Comparison of ENCODE assay signal across 8 cellular contexts in the genomic region with DNA sequence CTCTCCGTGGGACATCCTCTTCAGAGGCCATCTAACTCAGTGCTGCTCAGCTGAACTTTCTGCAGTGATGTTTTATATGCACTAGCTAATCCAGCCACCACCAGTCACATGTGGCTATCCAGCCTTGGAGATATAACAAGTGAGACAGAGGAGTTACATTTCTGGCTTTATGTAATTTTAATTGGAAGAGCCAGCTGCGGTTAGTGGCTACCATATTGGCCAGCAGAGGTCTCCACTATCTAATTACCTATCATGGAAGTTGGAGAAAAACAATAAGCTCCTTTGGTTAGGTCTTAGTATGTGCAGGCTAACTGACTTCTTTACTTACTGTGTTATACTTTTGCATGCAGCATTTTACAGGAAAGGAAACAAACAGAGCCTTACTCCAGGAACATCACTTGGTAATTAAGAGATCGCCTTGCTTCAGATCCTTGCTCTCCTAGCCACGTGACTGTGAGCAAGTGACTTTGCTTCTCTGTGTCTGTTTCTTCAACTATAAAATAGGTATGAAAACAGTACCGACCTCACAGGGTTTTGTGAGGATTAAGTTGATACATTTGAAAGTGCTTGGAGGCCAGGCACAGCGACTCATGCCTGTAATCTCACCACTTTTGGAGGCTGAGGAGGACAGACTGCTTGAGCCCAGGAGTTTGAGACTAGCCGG. TPM values are rescaled to one million over a fixed set of nuclear protein-coding genes. Genes with fewer than 3 reads are reported as not detected.
A peak's percentile ranks its signal among the peaks of the same experiment; 100 is the strongest.
DNase-seq lines count a peak whose midpoint lies in the region; ATAC-seq and TF ChIP-seq lines count a peak whose summit lies in the region.

No MANE protein-coding gene starts in this region.

- BruUV-seq in A673 (replicated peaks; lab: Mats Ljungman, UMichigan) = no TSS peak

- H3K9me3 ChIP-seq in A673 (ENCODE audit: low read depth, low read length, poor library complexity, severe bottlenecking) (no peaks in the 10 kb centered on the region), vagina (no peaks in the 10 kb centered on the region)

- H3K4me3 ChIP-seq in A673 (ENCODE audit: low read depth, low read length, poor library complexity, severe bottlenecking) = no peak overlapping the region
- no peak overlapping the region for H3K4me3 ChIP-seq in astrocyte of the spinal cord (ENCODE audit: low read depth, low read length)
- no peak overlapping the region for H3K4me3 ChIP-seq in vagina

- H3K4me1 ChIP-seq in A673 (ENCODE audit: insufficient read depth, low read length, poor library complexity, severe bottlenecking) (peaks cover 7% of the 10 kb centered on the region), vagina (peaks cover 21% of the 10 kb centered on the region)

- H3K27ac ChIP-seq in A673 (ENCODE audit: low read depth, low read length, poor library complexity, severe bottlenecking) = no peak overlapping the region
- H3K27ac ChIP-seq in vagina = peak overlapping the region; percentile 84

- intact Hi-C loops in A673 (cut with micrococcal nuclease; ENCODE audit: unreplicated experiment) = loop anchor here (1.0 kb wide), 1 partner anchor 73 kb away; no protein-coding TSS in a partner anchor
- intact Hi-C loops in vagina (cut with DNase I) = no loop called here

- POLR2A ChIA-PET in A673 (lab: Charles Lee; ENCODE audit: low non-redundant PET) = no interaction called here

- DNase-seq in A673 (ENCODE audit: low spot score) (peak; percentile 60), GF-D8 (lab: John Stamatoyannopoulos, UW) (peak; percentile 3), NCI-H2029 (lab: John Stamatoyannopoulos, UW) (peak; percentile 61), astrocyte of the spinal cord (ENCODE audit: low read depth, low spot score) (peak; percentile 25), kidney tubule cell (ENCODE audit: low spot score) (peak; percentile 50), vagina (ENCODE audit: extremely low spot score in 2 of 2) (no peak)

- H3K27me3 ChIP-seq in A673 (replicated peaks; ENCODE audit: insufficient read depth, low read depth, low read length, poor library complexity) = peaks cover 87% of the 10 kb centered on the region
- H3K27me3 ChIP-seq in vagina = no peaks in the 10 kb centered on the region

- TF ChIP-seq CTCF in A673 (conservative IDR thresholded peaks at IDR 0.05; ENCODE audit: low read depth, low read length) (peak; percentile 70), astrocyte of the spinal cord (IDR thresholded peaks at IDR 0.05; ENCODE audit: low read depth, low read length) (peak; percentile 61), vagina (IDR thresholded peaks at IDR 0.05) (peak in 1 of 3 experiments; percentile 53)

- in situ Hi-C loops in astrocyte of the spinal cord (cut with HindIII; ENCODE audit: low sequenced_read_pairs) = no loop called here

- no peak for ATAC-seq in HG02840 (IDR thresholded peaks at IDR 0.05; ENCODE audit: low FRiP score, unreplicated experiment)
- ATAC-seq in GM18502 (IDR thresholded peaks at IDR 0.05; ENCODE audit: poor library complexity, unreplicated experiment) = no peak

- no peaks in the 10 kb centered on the region for H3K36me3 ChIP-seq in A673 (ENCODE audit: insufficient read depth, low read length, poor library complexity, severe bottlenecking)
- H3K36me3 ChIP-seq in vagina = no peaks in the 10 kb centered on the region

- TF ChIP-seq POLR2A in vagina (IDR thresholded peaks at IDR 0.05) = no peak

- CTCF ChIA-PET in A673 (lab: Charles Lee) = interaction anchor here (0.7 to 1.5 kb wide), 3 partner anchors 75 to 238 kb away, joined by 3 to 10 read pairs (median 3); no protein-coding TSS in a partner anchor

RNA-seq across cellular contexts. Expression of gene KLK10, which starts 1.6 kb away (rescaled TPM):
- not detected in 2 replicates for total RNA-seq in A673 (2021)
- total RNA-seq in vagina = 54.5 TPM

RNA-seq across cellular contexts. Expression of gene KLK11, which starts 5.3 kb away (rescaled TPM):
- not detected in 2 replicates for total RNA-seq in A673 (2021)
- 103 TPM for total RNA-seq in vagina

RNA-seq across cellular contexts. Expression of gene KLK12, which starts 13.7 kb away (rescaled TPM):
- total RNA-seq in A673 (2021) (not detected in 2 replicates), vagina (4.2 TPM)

RNA-seq across cellular contexts. Expression of gene KLK8, which starts 19.7 kb away (rescaled TPM):
- total RNA-seq in A673 (2021) (not detected in 2 replicates), vagina (16.2 TPM)

RNA-seq across cellular contexts. Expression of gene KLK7, which starts 37.4 kb away (rescaled TPM):
- total RNA-seq in A673 (2021) (not detected in 2 replicates), vagina (14.2 TPM)

Comparison
In these comparisons a context has a peak if more than half of its experiments do, and no peak if none do; other contexts are left out.
1. DNase-seq: peak in A673 (single experiment), GF-D8 (single experiment), NCI-H2029 (single experiment), astrocyte of the spinal cord (single experiment) and kidney tubule cell (single experiment); none in vagina (0 of 2).
2. RNA of gene KLK10, which starts 1.6 kb away (total RNA-seq): 54.5 TPM in vagina (single experiment); not detected in A673; every median in the first group is over 10 times any median in the second.
3. RNA of gene KLK11, which starts 5.3 kb away (total RNA-seq): 103 TPM in vagina (single experiment); not detected in A673; every median in the first group is over 100 times any median in the second.